36 cellular contexts compared by ENCODE assay signal in genomic region chr15:72592676-72593075, GRCh38.
"Had no signal": no experiment of that assay in that cellular context is flagged by ENCODE, and none has a peak within 500 bp of the region (broad histone marks: within the 10 kb centered on the region; RNA-seq: fewer than 3 reads in every experiment).

No MANE protein-coding gene starts in this region.

- H3K4me3 Mint-ChIP-seq: activated naive CD4-positive, alpha-beta T cell treated with anti-CD3 and anti-CD28 coated beads for 36 hours; activated naive CD4-positive, alpha-beta T cell treated with anti-CD3 and anti-CD28 coated beads, Interleukin-2, amount 10 ng/mL, durations not matched to agents 7 days and 5 days; activated naive CD4-positive, alpha-beta T cell treated with anti-CD3 and anti-CD28 coated beads, Interleukin-2, amount 50 U/mL, for 24 hours; activated naive CD8-positive, alpha-beta T cell; activated naive CD8-positive, alpha-beta T cell treated with anti-CD3 and anti-CD28 coated beads for 36 hours; activated naive CD8-positive, alpha-beta T cell treated with anti-CD3 and anti-CD28 coated beads, Interleukin-2, amount 10 ng/mL, durations not matched to agents 7 days and 5 days; activated naive CD8-positive, alpha-beta T cell treated with anti-CD3 and anti-CD28 coated beads, Interleukin-2, amount 50 U/mL, for 24 hours; activated T-cell treated with anti-CD3 and anti-CD28 coated beads, Interleukin-2, amount 50 U/mL, for 4 hours; activated T-cell treated with anti-CD3 and anti-CD28 coated beads, Interleukin-2, amount 50 U/mL, for 72 hours; activated T-helper 1 cell treated with anti-CD3 and anti-CD28 coated beads, Interleukin-12 subunit alpha, Interleukin-12 subunit beta, Interleukin-2, Interleukin-4 antibody, amounts not matched to agents 30 ng/mL and 10 ng/mL and 1 ng/mL, durations not matched to agents 14 hours and 24 hours and 36 hours; activated T-helper 17 cell treated with anti-CD3 and anti-CD28 coated beads, Interleukin-2, amount 50 U/mL, for 72 hours; brain; central memory CD8-positive, alpha-beta T cell had no signal

- H3K27ac ChIP-seq: adrenal gland, body of pancreas, brain microvascular endothelial cell, breast epithelium had no signal

- DNase-seq: activated effector memory CD4-positive, alpha-beta T cell treated with anti-CD3 and anti-CD28 coated beads, Interleukin-2, amount 50 U/mL, for 16 hours; activated effector memory CD4-positive, alpha-beta T cell treated with Interleukin-2 at 50 U/mL for 16 hours; activated gamma-delta T cell; activated gamma-delta T cell treated with Interleukin-2 at 50 U/mL for 16 hours; activated naive CD4-positive, alpha-beta T cell; activated naive CD4-positive, alpha-beta T cell treated with anti-CD3 and anti-CD28 coated beads for 36 hours; activated naive CD4-positive, alpha-beta T cell treated with anti-CD3 and anti-CD28 coated beads, Interleukin-2, amount 10 ng/mL, durations not matched to agents 7 days and 5 days; activated naive CD4-positive, alpha-beta T cell treated with anti-CD3 and anti-CD28 coated beads, Interleukin-2, amount 50 U/mL, for 16 hours; activated naive CD4-positive, alpha-beta T cell treated with Interleukin-2 at 50 U/mL for 16 hours; activated naive CD8-positive, alpha-beta T cell treated with anti-CD3 and anti-CD28 coated beads for 36 hours; activated naive CD8-positive, alpha-beta T cell treated with anti-CD3 and anti-CD28 coated beads, Interleukin-2, amount 10 ng/mL, durations not matched to agents 7 days and 5 days; activated naive CD8-positive, alpha-beta T cell treated with anti-CD3 and anti-CD28 coated beads, Interleukin-2, amount 50 U/mL, for 24 hours; activated T-cell treated with anti-CD3 and anti-CD28 coated beads, Interleukin-2, amount 50 U/mL, for 4 hours; activated T-cell treated with anti-CD3 and anti-CD28 coated beads, Interleukin-2, amount 50 U/mL, for 48 hours; activated T-cell treated with anti-CD3 and anti-CD28 coated beads, Interleukin-2, amount 50 U/mL, for 72 hours; adrenal gland; amniotic stem cell; amygdala; anterior cingulate cortex; aorta; body of pancreas; brain microvascular endothelial cell; caudate nucleus; central memory CD4-positive, alpha-beta T cell; cerebellar nuclear complex had no signal

- H3K9me3 ChIP-seq: adrenal gland, ascending aorta, body of pancreas, breast epithelium had no signal

- H3K9me3 Mint-ChIP-seq: activated naive CD4-positive, alpha-beta T cell treated with anti-CD3 and anti-CD28 coated beads for 36 hours; activated naive CD4-positive, alpha-beta T cell treated with anti-CD3 and anti-CD28 coated beads, Interleukin-2, amount 10 ng/mL, durations not matched to agents 7 days and 5 days; activated naive CD4-positive, alpha-beta T cell treated with anti-CD3 and anti-CD28 coated beads, Interleukin-2, amount 50 U/mL, for 24 hours; activated naive CD4-positive, alpha-beta T cell treated with anti-CD3 and anti-CD28 coated beads, Interleukin-2, amount 50 U/mL, for 72 hours; activated naive CD8-positive, alpha-beta T cell treated with anti-CD3 and anti-CD28 coated beads for 36 hours; activated naive CD8-positive, alpha-beta T cell treated with anti-CD3 and anti-CD28 coated beads, Interleukin-2, amount 10 ng/mL, durations not matched to agents 7 days and 5 days; activated naive CD8-positive, alpha-beta T cell treated with anti-CD3 and anti-CD28 coated beads, Interleukin-2, amount 50 U/mL, for 24 hours; activated T-cell treated with anti-CD3 and anti-CD28 coated beads, Interleukin-2, amount 50 U/mL, for 4 hours; activated T-cell treated with anti-CD3 and anti-CD28 coated beads, Interleukin-2, amount 50 U/mL, for 72 hours; activated T-helper 1 cell treated with anti-CD3 and anti-CD28 coated beads, Interleukin-12 subunit alpha, Interleukin-12 subunit beta, Interleukin-2, Interleukin-4 antibody, amounts not matched to agents 30 ng/mL and 10 ng/mL and 1 ng/mL, durations not matched to agents 14 hours and 24 hours and 36 hours; activated T-helper 17 cell treated with anti-CD3 and anti-CD28 coated beads, Interleukin-2, amount 50 U/mL, for 72 hours; activated T-helper 2 cell treated with anti-CD3 and anti-CD28 coated beads, Interferon-gamma antibody, Interleukin-2, Interleukin-4, amounts not matched to agents 10 μg/mL and 5 μg/mL and 100 μg/mL, durations not matched to agents 14 hours and 24 hours and 36 hours; brain; central memory CD8-positive, alpha-beta T cell had no signal

- H3K4me1 Mint-ChIP-seq: activated naive CD4-positive, alpha-beta T cell treated with anti-CD3 and anti-CD28 coated beads, Interleukin-2, amount 10 ng/mL, durations not matched to agents 7 days and 5 days; activated naive CD4-positive, alpha-beta T cell treated with anti-CD3 and anti-CD28 coated beads, Interleukin-2, amount 50 U/mL, for 24 hours; activated naive CD8-positive, alpha-beta T cell treated with anti-CD3 and anti-CD28 coated beads for 36 hours; activated naive CD8-positive, alpha-beta T cell treated with anti-CD3 and anti-CD28 coated beads, Interleukin-2, amount 10 ng/mL, durations not matched to agents 7 days and 5 days; activated naive CD8-positive, alpha-beta T cell treated with anti-CD3 and anti-CD28 coated beads, Interleukin-2, amount 50 U/mL, for 24 hours; activated T-helper 17 cell treated with anti-CD3 and anti-CD28 coated beads, Interleukin-2, amount 50 U/mL, for 72 hours; brain; central memory CD8-positive, alpha-beta T cell had no signal

- H3K36me3 Mint-ChIP-seq: activated naive CD4-positive, alpha-beta T cell treated with anti-CD3 and anti-CD28 coated beads, Interleukin-2, amount 10 ng/mL, durations not matched to agents 7 days and 5 days; activated naive CD4-positive, alpha-beta T cell treated with anti-CD3 and anti-CD28 coated beads, Interleukin-2, amount 50 U/mL, for 24 hours; activated naive CD4-positive, alpha-beta T cell treated with anti-CD3 and anti-CD28 coated beads, Interleukin-2, amount 50 U/mL, for 72 hours; activated naive CD8-positive, alpha-beta T cell; brain had no signal

- H3K36me3 ChIP-seq: adrenal gland, ascending aorta, brain microvascular endothelial cell, breast epithelium, cardiac muscle cell had no signal

- H3K27me3 ChIP-seq: adrenal gland, ascending aorta, body of pancreas, brain microvascular endothelial cell, breast epithelium, cardiac muscle cell had no signal

- H3K4me3 ChIP-seq: adrenal gland, ascending aorta, body of pancreas, breast epithelium, cardiac muscle cell had no signal

- H3K27me3 Mint-ChIP-seq: activated naive CD4-positive, alpha-beta T cell treated with anti-CD3 and anti-CD28 coated beads, Interleukin-2, amount 10 ng/mL, durations not matched to agents 7 days and 5 days; activated naive CD4-positive, alpha-beta T cell treated with anti-CD3 and anti-CD28 coated beads, Interleukin-2, amount 50 U/mL, for 24 hours; activated naive CD8-positive, alpha-beta T cell; activated naive CD8-positive, alpha-beta T cell treated with anti-CD3 and anti-CD28 coated beads for 36 hours; activated naive CD8-positive, alpha-beta T cell treated with anti-CD3 and anti-CD28 coated beads, Interleukin-2, amount 10 ng/mL, durations not matched to agents 7 days and 5 days; activated naive CD8-positive, alpha-beta T cell treated with anti-CD3 and anti-CD28 coated beads, Interleukin-2, amount 50 U/mL, for 24 hours; activated T-helper 17 cell treated with anti-CD3 and anti-CD28 coated beads, Interleukin-2, amount 50 U/mL, for 72 hours; brain; central memory CD8-positive, alpha-beta T cell had no signal

- H3K4me1 ChIP-seq: adrenal gland, ascending aorta, body of pancreas, breast epithelium had no signal

- ATAC-seq: activated naive CD4-positive, alpha-beta T cell treated with anti-CD3 and anti-CD28 coated beads, Interleukin-2, amount 50 U/mL, for 72 hours; activated naive CD8-positive, alpha-beta T cell treated with anti-CD3 and anti-CD28 coated beads, Interleukin-2, amount 50 U/mL, for 24 hours; activated T-cell treated with anti-CD3 and anti-CD28 coated beads, Interleukin-2, amount 50 U/mL, for 4 hours; activated T-cell treated with anti-CD3 and anti-CD28 coated beads, Interleukin-2, amount 50 U/mL, for 72 hours; activated T-helper 17 cell treated with anti-CD3 and anti-CD28 coated beads, Interleukin-2, amount 50 U/mL, for 72 hours; body of pancreas had no signal

- H3K27ac Mint-ChIP-seq: activated naive CD4-positive, alpha-beta T cell treated with anti-CD3 and anti-CD28 coated beads for 36 hours; activated naive CD4-positive, alpha-beta T cell treated with anti-CD3 and anti-CD28 coated beads, Interleukin-2, amount 10 ng/mL, durations not matched to agents 7 days and 5 days; activated naive CD4-positive, alpha-beta T cell treated with anti-CD3 and anti-CD28 coated beads, Interleukin-2, amount 50 U/mL, for 24 hours; activated naive CD4-positive, alpha-beta T cell treated with anti-CD3 and anti-CD28 coated beads, Interleukin-2, amount 50 U/mL, for 72 hours; activated naive CD8-positive, alpha-beta T cell; activated naive CD8-positive, alpha-beta T cell treated with anti-CD3 and anti-CD28 coated beads for 36 hours; activated naive CD8-positive, alpha-beta T cell treated with anti-CD3 and anti-CD28 coated beads, Interleukin-2, amount 10 ng/mL, durations not matched to agents 7 days and 5 days; activated naive CD8-positive, alpha-beta T cell treated with anti-CD3 and anti-CD28 coated beads, Interleukin-2, amount 50 U/mL, for 24 hours; activated T-cell treated with anti-CD3 and anti-CD28 coated beads, Interleukin-2, amount 50 U/mL, for 72 hours; activated T-helper 1 cell treated with anti-CD3 and anti-CD28 coated beads, Interleukin-12 subunit alpha, Interleukin-12 subunit beta, Interleukin-2, Interleukin-4 antibody, amounts not matched to agents 30 ng/mL and 10 ng/mL and 1 ng/mL, durations not matched to agents 14 hours and 24 hours and 36 hours; activated T-helper 17 cell treated with anti-CD3 and anti-CD28 coated beads, Interleukin-2, amount 50 U/mL, for 72 hours; activated T-helper 2 cell treated with anti-CD3 and anti-CD28 coated beads, Interferon-gamma antibody, Interleukin-2, Interleukin-4, amounts not matched to agents 10 μg/mL and 5 μg/mL and 100 μg/mL, durations not matched to agents 14 hours and 24 hours and 36 hours; brain had no signal
